Comparison of ENCODE assay signal across 1 cellular context in genomic region chr3:180961552-180961951, GRCh38.
TF ChIP-seq lines count a peak whose summit lies in the region.

No MANE protein-coding gene starts in this region.

TF ChIP-seq in HepG2, 621 proteins besides CTCF, POLR2A, EP300 and RAD21 (continued from another document):
- TF ChIP-seq ZBTB46 (CRISPR knock-in tag; IDR thresholded peaks at IDR 0.05; ENCODE audit: borderline replicate concordance) (no peak), ZNF335 (CRISPR knock-in tag; IDR thresholded peaks at IDR 0.05) (no peak), ATF6 (CRISPR knock-in tag; conservative IDR thresholded peaks at IDR 0.05) (no peak), ZNF281 (CRISPR knock-in tag; IDR thresholded peaks at IDR 0.05; ENCODE audit: borderline replicate concordance) (no peak), ZNF790 (CRISPR knock-in tag; IDR thresholded peaks at IDR 0.05; ENCODE audit: borderline replicate concordance) (no peak), MED13 (CRISPR knock-in tag; IDR thresholded peaks at IDR 0.05) (no peak), MNT (IDR thresholded peaks at IDR 0.05) (no peak), MAFF (IDR thresholded peaks at IDR 0.05; ENCODE audit: low read depth, low read length) (peak; percentile 72)
